In the genomic region with DNA sequence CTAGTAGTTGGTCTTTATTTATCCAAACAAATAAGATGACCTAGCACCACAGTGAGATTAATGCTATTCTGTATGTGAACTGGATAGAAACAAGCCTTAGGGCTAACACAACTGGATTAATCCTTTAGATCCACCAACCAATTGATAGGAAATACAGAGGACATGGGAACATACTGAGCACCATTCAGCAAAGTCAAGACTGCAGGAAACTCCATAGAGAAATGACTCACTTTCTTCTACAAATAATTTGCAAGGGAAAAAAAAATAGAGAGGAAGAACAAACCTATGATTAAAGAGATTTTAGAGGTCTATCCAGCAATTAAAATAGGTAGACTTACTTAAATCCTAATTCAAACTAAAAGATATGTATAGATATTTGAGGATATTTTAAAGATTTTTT, we compare ENCODE assay signal across 15 cellular contexts. TPM values are rescaled to one million over a fixed set of nuclear protein-coding genes. Genes with fewer than 3 reads are reported as not detected.
DNase-seq lines count a peak whose midpoint lies in the region; ATAC-seq and TF ChIP-seq lines count a peak whose summit lies in the region.
"Had no signal": no experiment of that assay in that cellular context is flagged by ENCODE, and none has a peak within 500 bp of the region (broad histone marks: within the 10 kb centered on the region; RNA-seq: fewer than 3 reads in every experiment).

No MANE protein-coding gene starts in this region.

- H3K27ac ChIP-seq in IMR-90 (ENCODE audit: insufficient read depth, low read length) = no peak overlapping the region

- no peak overlapping the region for H4K5ac ChIP-seq in IMR-90 (ENCODE audit: low read depth, low read length)

- CTCF ChIA-PET in IMR-90 (lab: Yijun Ruan, JAX) = no interaction called here

- no peak overlapping the region for H2BK5ac ChIP-seq in IMR-90 (ENCODE audit: low read depth, low read length, poor library complexity, severe bottlenecking)

- no peak overlapping the region for H3K4me3 ChIP-seq in IMR-90 (ENCODE audit: insufficient read depth, low read depth, low read length)
- H3K4me3 ChIP-seq: GM12878, HAP-1 had no signal

- H2BK120ac ChIP-seq in IMR-90 (ENCODE audit: low read depth, low read length) = no peak overlapping the region

- H3K36me3 Mint-ChIP-seq in T-helper 17 cell (ENCODE audit: low read depth) = no peaks in the 10 kb centered on the region
- peaks cover 29 to 50% of the 10 kb centered on the region in 2 donors for H3K36me3 Mint-ChIP-seq in stimulated activated naive B cell treated with anti-CD40 and anti-IgM and Interleukin-4, amounts not matched to agents 10 μg/mL and 1 μg/mL and 100 μg/mL, for 72 hours

- H3K23ac ChIP-seq in IMR-90 (ENCODE audit: low read depth, low read length) = no peak overlapping the region

- no peak overlapping the region for H2AFZ ChIP-seq in IMR-90 (replicated peaks; ENCODE audit: low read length, poor library complexity)

- peaks cover 20 to 69% of the 10 kb centered on the region in 2 experiments for H3K79me1 ChIP-seq in IMR-90 (ENCODE audit: low read depth in 1 of 2, low read length in 2 of 2)

- H3K4me3 Mint-ChIP-seq in T-helper 17 cell = no peak overlapping the region
- no peak overlapping the region for H3K4me3 Mint-ChIP-seq in stimulated activated naive B cell treated with anti-CD40 and anti-IgM and Interleukin-4, amounts not matched to agents 10 μg/mL and 1 μg/mL and 100 μg/mL, for 72 hours
- H3K4me3 Mint-ChIP-seq: B cell; CD4-positive, alpha-beta T cell had no signal

- no peak overlapping the region for H3K56ac ChIP-seq in IMR-90 (ENCODE audit: extremely low read depth, insufficient read depth, low read length)

- no peaks in the 10 kb centered on the region for H3K27me3 ChIP-seq in IMR-90 (ENCODE audit: control insufficient read depth, insufficient read depth, low read length)

- no peaks in the 10 kb centered on the region for H3K27me3 Mint-ChIP-seq in T-helper 17 cell
- H3K27me3 Mint-ChIP-seq in stimulated activated naive B cell treated with anti-CD40 and anti-IgM and Interleukin-4, amounts not matched to agents 10 μg/mL and 1 μg/mL and 100 μg/mL, for 72 hours = no peaks in the 10 kb centered on the region
- H3K27me3 Mint-ChIP-seq: B cell; CD4-positive, alpha-beta T cell had no signal

- peaks cover 14% of the 10 kb centered on the region for H3K36me3 ChIP-seq in IMR-90 (ENCODE audit: control insufficient read depth, insufficient read depth, low read length)
- H3K36me3 ChIP-seq: HAP-1 had no signal

- no peak overlapping the region for H4K8ac ChIP-seq in IMR-90 (ENCODE audit: low read depth in 2 of 2, low read length in 2 of 2)

- TF ChIP-seq CTCF in IMR-90 (conservative IDR thresholded peaks at IDR 0.05; ENCODE audit: low read depth, low read length) = no peak

- DNase-seq in IMR-90 = no peak
- DNase-seq in T-helper 17 cell = no peak
- DNase-seq in stimulated activated naive B cell treated with anti-CD40 and anti-IgM and Interleukin-4, amounts not matched to agents 10 μg/mL and 1 μg/mL and 100 μg/mL, for 72 hours = no peak
- DNase-seq in NCI-H774 (lab: John Stamatoyannopoulos, UW) = no peak
- DNase-seq in NCI-H2196 treated with DMSO at 0.1 percent for 48 hours (lab: John Stamatoyannopoulos, UW; ENCODE audit: unreplicated experiment) = no peak
- DNase-seq in NCI-H1105 treated with DMSO at 0.1 percent for 48 hours (lab: John Stamatoyannopoulos, UW) = no peak
- DNase-seq: C1 segment of cervical spinal cord; Calu3; CD4-positive, alpha-beta T cell; DMS 273 treated with DMSO at 0.1 percent for 48 hours; DMS79 had no signal

- no TSS peak for BruUV-seq in IMR-90 (replicated peaks; lab: Mats Ljungman, UMichigan)

- H3K18ac ChIP-seq in IMR-90 (ENCODE audit: low read depth, low read length) = no peak overlapping the region

- intact Hi-C loops in IMR-90 (cut with micrococcal nuclease) = no loop called here

- H3K9me3 ChIP-seq in IMR-90 (ENCODE audit: control insufficient read depth, insufficient read depth, low read length) (no peaks in the 10 kb centered on the region), T-helper 17 cell (ENCODE audit: control insufficient read depth, low read length, poor library complexity, severe bottlenecking) (no peaks in the 10 kb centered on the region)
- H3K9me3 ChIP-seq: HAP-1 had no signal

- H2AK5ac ChIP-seq in IMR-90 (ENCODE audit: low read depth, low read length) = no peak overlapping the region

- no peak overlapping the region for H4K91ac ChIP-seq in IMR-90 (ENCODE audit: insufficient read depth, low read depth, low read length)

- POLR2A ChIA-PET in IMR-90 (lab: Charles Lee; ENCODE audit: unreplicated experiment) = no interaction called here

- H2BK15ac ChIP-seq in IMR-90 (ENCODE audit: low read depth, low read length) = no peak overlapping the region

- peaks cover 25% of the 10 kb centered on the region for H3K4me1 ChIP-seq in IMR-90 (ENCODE audit: control insufficient read depth, insufficient read depth, low read length)
- H3K4me1 ChIP-seq: HAP-1 had no signal

- no peaks in the 10 kb centered on the region for H3K9me3 Mint-ChIP-seq in stimulated activated naive B cell treated with anti-CD40 and anti-IgM and Interleukin-4, amounts not matched to agents 10 μg/mL and 1 μg/mL and 100 μg/mL, for 72 hours
- H3K9me3 Mint-ChIP-seq: CD4-positive, alpha-beta T cell had no signal

- no peak overlapping the region for H2BK20ac ChIP-seq in IMR-90 (ENCODE audit: low read depth, low read length)

- peak overlapping the region; percentile 57 for H3K27ac Mint-ChIP-seq in T-helper 17 cell
- peak overlapping the region; percentile 59 for H3K27ac Mint-ChIP-seq in stimulated activated naive B cell treated with anti-CD40 and anti-IgM and Interleukin-4, amounts not matched to agents 10 μg/mL and 1 μg/mL and 100 μg/mL, for 72 hours
- H3K27ac Mint-ChIP-seq: B cell; CD4-positive, alpha-beta T cell had no signal

- peaks cover 28% of the 10 kb centered on the region for H3K9me1 ChIP-seq in IMR-90 (ENCODE audit: insufficient read depth, low read length)

- dilution Hi-C loops in IMR-90 (cut with HindIII; ENCODE audit: low sequenced_read_pairs, unreplicated experiment) = no loop called here

- H3K4ac ChIP-seq in IMR-90 (ENCODE audit: low read depth, low read length) = no peak overlapping the region

- in situ Hi-C loops in IMR-90 (cut with MboI; ENCODE audit: low sequenced_read_pairs) = no loop called here

- no peak overlapping the region for H3K4me2 ChIP-seq in IMR-90 (ENCODE audit: low read depth, low read length)

- no peak overlapping the region for H3K14ac ChIP-seq in IMR-90 (replicated peaks; ENCODE audit: low read depth, low read length)

- ATAC-seq in IMR-90 (ENCODE audit: low read depth) (peak; percentile 33; the same call in 1 of the 2 replicates), T-helper 17 cell (no peak), esophagus mucosa (peak; percentile 32)
- ATAC-seq in stimulated activated naive B cell treated with anti-CD40 and anti-IgM and Interleukin-4, amounts not matched to agents 10 μg/mL and 1 μg/mL and 100 μg/mL, for 72 hours (replicated peaks) = no peak
- ATAC-seq: GM12878 had no signal

- no peak for TF ChIP-seq RAD21 in IMR-90 (IDR thresholded peaks at IDR 0.05; ENCODE audit: low read length)

- H3K9ac ChIP-seq in IMR-90 (ENCODE audit: low read depth, low read length) = no peak overlapping the region

- TF ChIP-seq POLR2A in IMR-90 (IDR thresholded peaks at IDR 0.05; ENCODE audit: low read depth, low read length) = no peak

- H2AK9ac ChIP-seq in IMR-90 (replicated peaks; ENCODE audit: low read depth, low read length, poor library complexity) = no peak overlapping the region

- peaks cover 55% of the 10 kb centered on the region for H4K20me1 ChIP-seq in IMR-90 (ENCODE audit: insufficient read depth, low read length)

- peaks cover 16% of the 10 kb centered on the region for H3K4me1 Mint-ChIP-seq in T-helper 17 cell
- H3K4me1 Mint-ChIP-seq in stimulated activated naive B cell treated with anti-CD40 and anti-IgM and Interleukin-4, amounts not matched to agents 10 μg/mL and 1 μg/mL and 100 μg/mL, for 72 hours = peaks cover 21 to 45% of the 10 kb centered on the region in 2 donors

TF ChIP-seq in IMR-90, 13 proteins besides CTCF, POLR2A, EP300 and RAD21:
- no peak for TF ChIP-seq SMC3 (IDR thresholded peaks at IDR 0.05; ENCODE audit: low read depth, low read length)
- no peak for TF ChIP-seq RFX5 (IDR thresholded peaks at IDR 0.05; ENCODE audit: low read depth, low read length)

RNA-seq across cellular contexts. Expression of gene WDFY1, which starts 23.9 kb away (rescaled TPM):
- total RNA-seq in IMR-90 (2012; rRNA removed) = 93.6 and 115 TPM in 2 replicates
- polyA plus RNA-seq in IMR-90 (2012; rRNA removed) = 29.5 and 35.6 TPM in 2 replicates
- 11.5 and 21.4 TPM in 2 replicates for polyA plus RNA-seq in IMR-90 (2012; cell fraction: cytosol; rRNA removed)
- polyA plus RNA-seq in IMR-90 (2012; cell fraction: nucleus; rRNA removed; ENCODE audit: low replicate concordance) = 77.1 and 110 TPM in 2 replicates
- 10 to 100 TPM; 36.9 to 44.8 TPM for total RNA-seq in T-helper 17 cell
- total RNA-seq in esophagus mucosa = 24.9 TPM

RNA-seq across cellular contexts. Expression of gene MRPL44, which starts 36.1 kb away (rescaled TPM):
- total RNA-seq in IMR-90 (2012; rRNA removed) = 20.1 and 30.3 TPM in 2 replicates
- polyA plus RNA-seq in IMR-90 (2012; rRNA removed) = 13.9 and 18.6 TPM in 2 replicates
- 6.0 and 8.4 TPM in 2 replicates for polyA plus RNA-seq in IMR-90 (2012; cell fraction: cytosol; rRNA removed)
- polyA plus RNA-seq in IMR-90 (2012; cell fraction: nucleus; rRNA removed; ENCODE audit: low replicate concordance) = 2.0 and 6.5 TPM in 2 replicates
- 10 to 100 TPM; 21.8 to 30.5 TPM for total RNA-seq in T-helper 17 cell
- 18.4 TPM for total RNA-seq in esophagus mucosa

Comparison
In these comparisons a context has a peak if more than half of its experiments do, and no peak if none do; other contexts are left out.
1. ATAC-seq: peak in IMR-90 (single experiment) and esophagus mucosa (single experiment); none in T-helper 17 cell (single experiment) and stimulated activated naive B cell treated with anti-CD40 and anti-IgM and Interleukin-4, amounts not matched to agents 10 μg/mL and 1 μg/mL and 100 μg/mL, for 72 hours (0 of 2).